In the genomic region with DNA sequence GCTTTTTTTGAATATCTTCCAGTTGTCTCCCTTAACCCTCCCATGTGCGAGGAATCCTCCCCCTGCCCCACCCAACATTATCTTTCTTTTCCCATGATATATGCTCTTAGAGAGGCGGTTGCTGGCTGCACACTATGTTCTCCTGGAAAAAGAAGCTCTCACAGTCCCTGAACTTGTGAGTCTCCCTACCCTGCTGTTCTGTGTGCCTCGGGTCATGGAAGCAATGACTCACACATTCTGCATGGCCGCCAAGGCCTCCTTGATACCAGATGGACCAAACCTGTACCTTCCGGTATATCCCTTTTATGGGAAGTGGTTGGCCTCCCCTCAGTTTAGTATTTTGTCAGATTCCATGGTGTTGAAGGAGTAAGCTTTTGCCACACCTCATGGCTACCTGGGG, we compare ENCODE assay signal across 17 cellular contexts.
A peak's percentile ranks its signal among the peaks of the same experiment; 100 is the strongest.
DNase-seq lines count a peak whose midpoint lies in the region; ATAC-seq and TF ChIP-seq lines count a peak whose summit lies in the region.
"Had no signal": no experiment of that assay in that cellular context is flagged by ENCODE, and none has a peak within 500 bp of the region (broad histone marks: within the 10 kb centered on the region; RNA-seq: fewer than 3 reads in every experiment).

No MANE protein-coding gene starts in this region.

- peaks cover 7 to 10% of the 10 kb centered on the region in 2 donors for H3K9me3 Mint-ChIP-seq in stimulated activated naive CD8-positive, alpha-beta T cell treated with anti-CD3 and anti-CD28 coated beads, Interleukin-15, amount 100 ng/mL, for 72 hours

- no peaks in the 10 kb centered on the region for H3K4me1 ChIP-seq in mesenchymal stem cell (ENCODE audit: control insufficient read depth, insufficient read depth, low read depth, low read length)

- no peak overlapping the region for H3K4me3 ChIP-seq in epithelial cell of esophagus (ENCODE audit: low read length)
- no peak overlapping the region for H3K4me3 ChIP-seq in mesenchymal stem cell (ENCODE audit: insufficient read depth in 1 of 2, low read depth in 1 of 2, low read length in 2 of 2)

- no peaks in the 10 kb centered on the region for H3K4me1 Mint-ChIP-seq in stimulated activated naive CD8-positive, alpha-beta T cell treated with anti-CD3 and anti-CD28 coated beads, Interleukin-15, amount 100 ng/mL, for 72 hours

- H3K27ac Mint-ChIP-seq in stimulated activated naive CD8-positive, alpha-beta T cell treated with anti-CD3 and anti-CD28 coated beads, Interleukin-15, amount 100 ng/mL, for 72 hours = no peak overlapping the region
- H3K27ac Mint-ChIP-seq: activated T-helper 2 cell treated with anti-CD3 and anti-CD28 coated beads, Interferon-gamma antibody, Interleukin-2, Interleukin-4, amounts not matched to agents 10 μg/mL and 5 μg/mL and 100 μg/mL, durations not matched to agents 14 hours and 24 hours and 36 hours had no signal

- H2AK5ac ChIP-seq in mesenchymal stem cell (ENCODE audit: low read length, severe bottlenecking) = no peak overlapping the region

- no peaks in the 10 kb centered on the region for H3K9me3 ChIP-seq in mesenchymal stem cell (ENCODE audit: control insufficient read depth, low read length)

- DNase-seq in EL (peak; percentile 61), NCI-H69 (lab: John Stamatoyannopoulos, UW) (peak; percentile 2), epithelial cell of esophagus (ENCODE audit: low read depth) (peak; percentile 61), mesenchymal stem cell (peak; percentile 6), kidney tubule cell (ENCODE audit: low spot score) (no peak)
- no peak for DNase-seq in stimulated activated naive CD8-positive, alpha-beta T cell treated with anti-CD3 and anti-CD28 coated beads, Interleukin-15, amount 100 ng/mL, for 72 hours
- DNase-seq: activated CD8-positive, alpha-beta memory T cell treated with anti-CD3 and anti-CD28 coated beads for 24 hours; amniotic stem cell; Calu3; NCI-H510A; stimulated activated CD4-positive, alpha-beta T cell treated with anti-CD3 and anti-CD28 coated beads, Interleukin-1b, Interleukin-23, amount 100 ng/mL, for 48 hours; SW 1271 had no signal

- no peak overlapping the region for H2BK12ac ChIP-seq in mesenchymal stem cell (ENCODE audit: low read length in 2 of 2)

- no peak for TF ChIP-seq CTCF in epithelial cell of esophagus (IDR thresholded peaks at IDR 0.05; ENCODE audit: insufficient read depth, low read depth, low read length, missing control alignments)

- H3K4ac ChIP-seq in mesenchymal stem cell (ENCODE audit: low read depth in 1 of 2, low read length in 2 of 2) = no peak overlapping the region

- H3K9ac ChIP-seq in mesenchymal stem cell (ENCODE audit: low read length) = no peak overlapping the region

- no peak overlapping the region for H2BK15ac ChIP-seq in mesenchymal stem cell (ENCODE audit: low read depth, poor library complexity, severe bottlenecking)

- no peak overlapping the region for H3K18ac ChIP-seq in mesenchymal stem cell (ENCODE audit: low read depth in 1 of 2, low read length in 2 of 2)

- no peaks in the 10 kb centered on the region for H3K27me3 ChIP-seq in mesenchymal stem cell (ENCODE audit: control insufficient read depth in 1 of 2, insufficient read depth in 1 of 2, low read length in 2 of 2)

- no peaks in the 10 kb centered on the region for H3K36me3 ChIP-seq in mesenchymal stem cell (ENCODE audit: control insufficient read depth in 1 of 2, insufficient read depth in 2 of 2, low read depth in 1 of 2, low read length in 2 of 2)

- no peak overlapping the region for H3K27ac ChIP-seq in mesenchymal stem cell (ENCODE audit: low read length, poor library complexity, severe bottlenecking)
- H3K27ac ChIP-seq: VCaP had no signal

- no peak overlapping the region for H4K8ac ChIP-seq in mesenchymal stem cell (ENCODE audit: low read length)

- peak overlapping the region in 1 of 2 experiments; percentile 72 for H3K23ac ChIP-seq in mesenchymal stem cell (ENCODE audit: low read length in 2 of 2)

- ATAC-seq in GM18907 (IDR thresholded peaks at IDR 0.05; ENCODE audit: unreplicated experiment) (no peak), GM21737 (IDR thresholded peaks at IDR 0.05; ENCODE audit: unreplicated experiment) (no peak)
- ATAC-seq in stimulated activated naive CD8-positive, alpha-beta T cell treated with anti-CD3 and anti-CD28 coated beads, Interleukin-15, amount 100 ng/mL, for 72 hours = no peak
- ATAC-seq: Panc1 had no signal

- H2BK5ac ChIP-seq in mesenchymal stem cell (ENCODE audit: low read depth, low read length, poor library complexity, severe bottlenecking) = no peak overlapping the region

- no peak overlapping the region for H3K4me3 Mint-ChIP-seq in stimulated activated naive CD8-positive, alpha-beta T cell treated with anti-CD3 and anti-CD28 coated beads, Interleukin-15, amount 100 ng/mL, for 72 hours

- 90% methylated on average over 5 of the region's 5 CpGs for WGBS in mesenchymal stem cell

- H3K4me2 ChIP-seq in mesenchymal stem cell (ENCODE audit: low read length, poor library complexity, severe bottlenecking) = no peak overlapping the region

- H2BK120ac ChIP-seq in mesenchymal stem cell (ENCODE audit: low read depth, low read length) = no peak overlapping the region

- peak overlapping the region; percentile 69 for H2AFZ ChIP-seq in mesenchymal stem cell (ENCODE audit: low read depth, low read length)

- H3K79me1 ChIP-seq in mesenchymal stem cell (replicated peaks; ENCODE audit: low read length, poor library complexity, severe bottlenecking) = no peaks in the 10 kb centered on the region

- H3K14ac ChIP-seq in mesenchymal stem cell (ENCODE audit: low read length in 2 of 2) = no peak overlapping the region

- H4K91ac ChIP-seq in mesenchymal stem cell (ENCODE audit: low read length) = no peak overlapping the region

- H3K27me3 Mint-ChIP-seq in stimulated activated naive CD8-positive, alpha-beta T cell treated with anti-CD3 and anti-CD28 coated beads, Interleukin-15, amount 100 ng/mL, for 72 hours = no peaks in the 10 kb centered on the region

Comparison
In these comparisons a context has a peak if more than half of its experiments do, and no peak if none do; other contexts are left out.
1. DNase-seq: peak in EL (single experiment), NCI-H69 (single experiment), epithelial cell of esophagus (single experiment) and mesenchymal stem cell (single experiment); none in kidney tubule cell (single experiment) and stimulated activated naive CD8-positive, alpha-beta T cell treated with anti-CD3 and anti-CD28 coated beads, Interleukin-15, amount 100 ng/mL, for 72 hours (0 of 2).